ENCODE assay signal across 9 cellular contexts in genomic region chr18:13450289-13451207, GRCh38.
A peak's percentile ranks its signal among the peaks of the same experiment; 100 is the strongest.
DNase-seq lines count a peak whose midpoint lies in the region; ATAC-seq and TF ChIP-seq lines count a peak whose summit lies in the region.
"Had no signal": no experiment of that assay in that cellular context is flagged by ENCODE, and none has a peak within 500 bp of the region (broad histone marks: within the 10 kb centered on the region; RNA-seq: fewer than 3 reads in every experiment).

No MANE protein-coding gene starts in this region.

- no peaks in the 10 kb centered on the region for H3K36me3 ChIP-seq in body of pancreas (replicated peaks in 1 of 2; ENCODE audit: insufficient read depth in 1 of 2, low read depth in 2 of 2)
- H3K36me3 ChIP-seq in left lung, result no peaks in the 10 kb centered on the region
- no peaks in the 10 kb centered on the region for H3K36me3 ChIP-seq in CD8-positive, alpha-beta memory T cell (ENCODE audit: insufficient read depth, low read length)

- no peak overlapping the region for H3K27ac ChIP-seq in body of pancreas
- H3K27ac ChIP-seq in left lung, result no peak overlapping the region
- H3K27ac ChIP-seq in CD8-positive, alpha-beta memory T cell (ENCODE audit: low read depth, low read length), result no peak overlapping the region

- H3K4me3 ChIP-seq in GM12865 (ENCODE audit: low read depth, low read length) (no peak overlapping the region), body of pancreas (no peak overlapping the region), left lung (no peak overlapping the region)
- no peak overlapping the region for H3K4me3 ChIP-seq in CD8-positive, alpha-beta memory T cell (ENCODE audit: low read length)

- peaks cover 4% of the 10 kb centered on the region for H3K36me3 Mint-ChIP-seq in endothelial cell (ENCODE audit: low read depth, unreplicated experiment)
- H3K36me3 Mint-ChIP-seq in natural killer cell treated with Interleukin-12 subunit alpha and Interleukin-12 subunit beta and Interleukin-15 and Interleukin-18, amount 100 ng/mL, for 72 hours, result no peaks in the 10 kb centered on the region
- H3K36me3 Mint-ChIP-seq in CD8-positive, alpha-beta memory T cell, result no peaks in the 10 kb centered on the region

- CTCF ChIA-PET in CD8-positive, alpha-beta memory T cell (lab: Charles Lee), result no interaction called here

- peaks cover 6% of the 10 kb centered on the region for H3K4me1 ChIP-seq in body of pancreas
- H3K4me1 ChIP-seq in left lung, result peaks cover 11 to 24% of the 10 kb centered on the region in 2 donors
- peaks cover 3% of the 10 kb centered on the region for H3K4me1 ChIP-seq in CD8-positive, alpha-beta memory T cell (ENCODE audit: insufficient read depth, low read length)

- peaks cover 19% of the 10 kb centered on the region for H3K4me1 Mint-ChIP-seq in endothelial cell (ENCODE audit: unreplicated experiment)
- H3K4me1 Mint-ChIP-seq in natural killer cell treated with Interleukin-12 subunit alpha and Interleukin-12 subunit beta and Interleukin-15 and Interleukin-18, amount 100 ng/mL, for 72 hours (ENCODE audit: low read depth in 2 of 2), result peaks cover 0 to 4% of the 10 kb centered on the region in 2 donors
- H3K4me1 Mint-ChIP-seq in CD8-positive, alpha-beta memory T cell, result peaks cover 2 to 15% (median 5%) of the 10 kb centered on the region in 3 donors

- H3K9me3 Mint-ChIP-seq in endothelial cell (ENCODE audit: unreplicated experiment), result no peaks in the 10 kb centered on the region
- H3K9me3 Mint-ChIP-seq in natural killer cell treated with Interleukin-12 subunit alpha and Interleukin-12 subunit beta and Interleukin-15 and Interleukin-18, amount 100 ng/mL, for 72 hours, result no peaks in the 10 kb centered on the region
- H3K9me3 Mint-ChIP-seq in CD8-positive, alpha-beta memory T cell, result no peaks in the 10 kb centered on the region

- peak overlapping the region; percentile 45 for H3K4me3 Mint-ChIP-seq in endothelial cell (ENCODE audit: unreplicated experiment)
- no peak overlapping the region for H3K4me3 Mint-ChIP-seq in natural killer cell treated with Interleukin-12 subunit alpha and Interleukin-12 subunit beta and Interleukin-15 and Interleukin-18, amount 100 ng/mL, for 72 hours
- no peak overlapping the region for H3K4me3 Mint-ChIP-seq in CD8-positive, alpha-beta memory T cell

- no peak for TF ChIP-seq CTCF in GM12865 (IDR thresholded peaks at IDR 0.05; ENCODE audit: insufficient read depth, low read depth, low read length, missing control alignments)
- TF ChIP-seq CTCF in endothelial cell (IDR thresholded peaks at IDR 0.05; ENCODE audit: unreplicated experiment), result no peak
- TF ChIP-seq CTCF in body of pancreas (IDR thresholded peaks at IDR 0.05), result no peak
- TF ChIP-seq CTCF in left lung (IDR thresholded peaks at IDR 0.05), result no peak

- WGBS in body of pancreas, 2 donors, result 70 to 80% methylated on average over 10 of the region's 10 CpGs

- H3K27ac Mint-ChIP-seq in endothelial cell (ENCODE audit: unreplicated experiment), result no peak overlapping the region
- H3K27ac Mint-ChIP-seq in natural killer cell treated with Interleukin-12 subunit alpha and Interleukin-12 subunit beta and Interleukin-15 and Interleukin-18, amount 100 ng/mL, for 72 hours, result peak overlapping the region in 1 of 2 donors; percentile 58
- peak overlapping the region in 2 of 8 donors; percentile 24 to 51 for H3K27ac Mint-ChIP-seq in CD8-positive, alpha-beta memory T cell

- H3K9me3 ChIP-seq in body of pancreas (no peaks in the 10 kb centered on the region), left lung (no peaks in the 10 kb centered on the region)
- no peaks in the 10 kb centered on the region for H3K9me3 ChIP-seq in CD8-positive, alpha-beta memory T cell (ENCODE audit: low read length)

- peak; percentile 78 for DNase-seq in GM12865 (ENCODE audit: low read depth)
- DNase-seq in endothelial cell (ENCODE audit: low spot score), result no peak
- no peak for DNase-seq in natural killer cell treated with Interleukin-12 subunit alpha and Interleukin-12 subunit beta and Interleukin-15 and Interleukin-18, amount 100 ng/mL, for 72 hours (ENCODE audit: low spot score)
- DNase-seq in body of pancreas, result no peak
- no peak for DNase-seq in left lung
- DNase-seq in CD8-positive, alpha-beta memory T cell, result no peak
- DNase-seq: NCI-H2029 had no signal

- H3K27me3 Mint-ChIP-seq in endothelial cell (ENCODE audit: unreplicated experiment), result peaks cover 10% of the 10 kb centered on the region
- H3K27me3 Mint-ChIP-seq in natural killer cell treated with Interleukin-12 subunit alpha and Interleukin-12 subunit beta and Interleukin-15 and Interleukin-18, amount 100 ng/mL, for 72 hours, result peaks cover 0 to 4% of the 10 kb centered on the region in 2 donors
- H3K27me3 Mint-ChIP-seq in CD8-positive, alpha-beta memory T cell, result no peaks in the 10 kb centered on the region

- H3K27me3 ChIP-seq in body of pancreas (no peaks in the 10 kb centered on the region), left lung (no peaks in the 10 kb centered on the region)
- H3K27me3 ChIP-seq in CD8-positive, alpha-beta memory T cell (ENCODE audit: insufficient read depth, low read length, poor library complexity, severe bottlenecking), result no peaks in the 10 kb centered on the region

- no peak for TF ChIP-seq POLR2A in body of pancreas (IDR thresholded peaks at IDR 0.05)

- peak; percentile 57 for ATAC-seq in GM19452 (IDR thresholded peaks at IDR 0.05; ENCODE audit: unreplicated experiment)
- peak; percentile 62 for ATAC-seq in HG03139 (IDR thresholded peaks at IDR 0.05; ENCODE audit: unreplicated experiment)
- no peak for ATAC-seq in natural killer cell treated with Interleukin-12 subunit alpha and Interleukin-12 subunit beta and Interleukin-15 and Interleukin-18, amount 100 ng/mL, for 72 hours
- ATAC-seq in body of pancreas, result no peak
- no peak for ATAC-seq in left lung

- intact Hi-C loops in body of pancreas (cut with DNase I), result no loop called here
- intact Hi-C loops in left lung (cut with DNase I), result no loop called here

- POLR2A ChIA-PET in CD8-positive, alpha-beta memory T cell (lab: Charles Lee), result no interaction called here

Comparison
In these comparisons a context has a peak if more than half of its experiments do, and no peak if none do; other contexts are left out.
1. ATAC-seq: peak in GM19452 (single experiment) and HG03139 (single experiment); none in natural killer cell treated with Interleukin-12 subunit alpha and Interleukin-12 subunit beta and Interleukin-15 and Interleukin-18, amount 100 ng/mL, for 72 hours (0 of 2), body of pancreas (single experiment) and left lung (single experiment).